Comparison of ENCODE assay signal across 8 cellular contexts in the genomic region with DNA sequence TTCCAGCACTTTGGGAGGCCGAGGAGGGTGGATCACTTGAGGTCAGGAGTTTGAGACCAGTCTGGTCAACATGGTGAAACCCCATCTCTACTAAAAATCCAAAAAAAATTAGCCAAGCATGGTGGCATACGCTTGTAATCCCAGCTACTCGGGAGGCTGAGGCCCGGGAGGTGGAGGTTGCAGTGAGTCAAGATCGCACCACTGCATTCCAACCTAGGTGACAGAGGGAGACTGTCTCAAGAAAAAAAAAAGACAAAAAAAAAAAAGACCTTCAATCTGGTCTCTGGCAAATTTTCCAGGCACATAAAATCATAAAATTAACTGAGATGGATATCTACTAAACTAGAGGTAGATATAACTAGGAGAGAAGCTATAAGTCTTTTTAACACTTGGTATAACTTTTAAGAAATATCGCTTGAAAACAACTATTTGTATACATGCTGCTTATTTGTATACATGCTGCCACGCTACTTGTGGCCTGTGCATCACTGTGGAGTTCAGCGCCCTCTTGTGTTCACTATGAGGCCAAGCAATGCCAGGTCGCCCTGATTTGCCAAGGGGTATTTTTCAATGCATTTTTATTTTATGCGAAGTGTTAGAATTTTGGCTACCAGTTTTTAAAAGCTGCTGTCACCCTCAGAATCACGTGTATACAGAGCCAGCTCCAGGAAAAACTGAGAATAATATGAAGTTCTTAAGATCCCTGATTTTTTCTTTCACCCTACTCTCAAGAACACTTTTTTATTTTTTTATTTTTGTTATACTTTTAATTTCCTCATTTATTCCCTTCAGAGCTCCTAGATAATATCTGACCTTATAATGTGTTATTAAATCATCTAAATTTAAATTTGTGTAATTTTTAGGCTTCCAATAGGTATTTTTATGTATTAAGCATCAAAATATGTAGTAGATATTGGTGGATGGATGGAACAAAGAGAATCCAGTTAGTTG. TPM values are rescaled to one million over a fixed set of nuclear protein-coding genes. Genes with fewer than 3 reads are reported as not detected.
A peak's percentile ranks its signal among the peaks of the same experiment; 100 is the strongest.
DNase-seq lines count a peak whose midpoint lies in the region; ATAC-seq and TF ChIP-seq lines count a peak whose summit lies in the region.

No MANE protein-coding gene starts in this region.

- H3K9me3 Mint-ChIP-seq in activated B cell treated with CpG ODN at 0.5 μM for 24 hours = no peaks in the 10 kb centered on the region

- peak; percentile 20 for DNase-seq in NCI-H2196 treated with DMSO at 0.1 percent for 48 hours (lab: John Stamatoyannopoulos, UW; ENCODE audit: unreplicated experiment)
- no peak for DNase-seq in activated B cell treated with CpG ODN at 0.5 μM for 24 hours
- DNase-seq in cerebellar cortex (ENCODE audit: low spot score) = peak; percentile 56
- peak; percentile 70 for DNase-seq in left kidney (ENCODE audit: low read depth, low spot score)
- peak; percentile 23 to 50 for DNase-seq in stimulated activated CD4-positive, alpha-beta T cell treated with anti-CD3 and anti-CD28 coated beads, Interleukin-4, amount 100 ng/mL, for 4 hours

- CTCF ChIA-PET in activated B cell treated with CpG ODN at 0.5 μM for 24 hours (lab: Charles Lee) = interaction anchor here (0.6 to 11.6 kb wide), 13 partner anchors 8 to 1507 kb away, joined by 3 to 213 read pairs (median 4); partner anchors contain the start of gene CYCS

- peaks cover 5% of the 10 kb centered on the region for H3K4me1 Mint-ChIP-seq in activated B cell treated with CpG ODN at 0.5 μM for 24 hours

- no peaks in the 10 kb centered on the region for H3K36me3 Mint-ChIP-seq in activated B cell treated with CpG ODN at 0.5 μM for 24 hours (ENCODE audit: low read depth)

- ATAC-seq in HG02852 (IDR thresholded peaks at IDR 0.05; ENCODE audit: unreplicated experiment) = peak; percentile 69
- ATAC-seq in activated B cell treated with CpG ODN at 0.5 μM for 24 hours (ENCODE audit: low read depth) = peak; percentile 87
- ATAC-seq in HG02870 (IDR thresholded peaks at IDR 0.05; ENCODE audit: unreplicated experiment) = no peak

- intact Hi-C loops in activated B cell treated with CpG ODN at 0.5 μM for 24 hours (cut with micrococcal nuclease) = loop anchor here (1.0 to 10.0 kb wide), 8 partner anchors 18 to 1236 kb away; partner anchors contain the start of genes CYCS and PALS2

- POLR2A ChIA-PET in activated B cell treated with CpG ODN at 0.5 μM for 24 hours (lab: Charles Lee) = interaction anchor here (0.7 to 1.1 kb wide), 2 partner anchors 19 to 278 kb away, joined by 3 to 4 read pairs; no protein-coding TSS in a partner anchor

- H3K27me3 Mint-ChIP-seq in activated B cell treated with CpG ODN at 0.5 μM for 24 hours = peaks cover 3% of the 10 kb centered on the region

- TF ChIP-seq CTCF in GM12872 (IDR thresholded peaks at IDR 0.05; ENCODE audit: insufficient read depth, low read depth, low read length) = peak; percentile 87
- peak; percentile 31 for TF ChIP-seq CTCF in activated B cell treated with CpG ODN at 0.5 μM for 24 hours (IDR thresholded peaks at IDR 0.05)

- no peak overlapping the region for H3K4me3 Mint-ChIP-seq in activated B cell treated with CpG ODN at 0.5 μM for 24 hours

- H3K27ac Mint-ChIP-seq in activated B cell treated with CpG ODN at 0.5 μM for 24 hours = no peak overlapping the region

RNA-seq across cellular contexts. Expression of gene CYCS, which starts 26.7 kb away (rescaled TPM):
- 73.0 and 85.0 TPM in 2 replicates for total RNA-seq in activated B cell treated with CpG ODN at 0.5 μM for 24 hours
